In genomic region chr11:44673691-44674090, GRCh38 we compare ENCODE assay signal across 16 cellular contexts. TPM values are rescaled to one million over a fixed set of nuclear protein-coding genes. Genes with fewer than 3 reads are reported as not detected.
DNase-seq lines count a peak whose midpoint lies in the region; ATAC-seq and TF ChIP-seq lines count a peak whose summit lies in the region.
"Had no signal": no experiment of that assay in that cellular context is flagged by ENCODE, and none has a peak within 500 bp of the region (broad histone marks: within the 10 kb centered on the region; RNA-seq: fewer than 3 reads in every experiment).

No MANE protein-coding gene starts in this region.

- no peak overlapping the region for H3K9ac ChIP-seq in neural progenitor cell

- peak overlapping the region; percentile 50 for H3K27ac Mint-ChIP-seq in CD4-positive, alpha-beta T cell
- H3K27ac Mint-ChIP-seq in activated T-helper 17 cell treated with anti-CD3 and anti-CD28 coated beads, Interleukin-2, amount 50 U/mL, for 72 hours: peak overlapping the region; percentile 18
- no peak overlapping the region for H3K27ac Mint-ChIP-seq in neural progenitor cell
- H3K27ac Mint-ChIP-seq: IgD-negative memory B cell had no signal

- no peak for TF ChIP-seq POLR2A in NB4 (IDR thresholded peaks at IDR 0.05; ENCODE audit: extremely low read depth, insufficient read length)

- no TSS peak for BruUV-seq in A673 (replicated peaks; lab: Mats Ljungman, UMichigan)

- no peak overlapping the region for H2AFZ ChIP-seq in neural progenitor cell (replicated peaks)

- no peaks in the 10 kb centered on the region for H3K79me2 ChIP-seq in neural progenitor cell (ENCODE audit: low read depth)

- H3K4me3 Mint-ChIP-seq in CD4-positive, alpha-beta T cell: peak overlapping the region; percentile 28
- no peak overlapping the region for H3K4me3 Mint-ChIP-seq in activated T-helper 17 cell treated with anti-CD3 and anti-CD28 coated beads, Interleukin-2, amount 50 U/mL, for 72 hours
- H3K4me3 Mint-ChIP-seq in neural progenitor cell: no peak overlapping the region
- H3K4me3 Mint-ChIP-seq: IgD-negative memory B cell had no signal

- H3K36me3 ChIP-seq in A673 (ENCODE audit: insufficient read depth, low read length, poor library complexity, severe bottlenecking) (no peaks in the 10 kb centered on the region), neural progenitor cell (no peaks in the 10 kb centered on the region)
- H3K36me3 ChIP-seq: HAP-1 had no signal

- no peak overlapping the region for H3K4me2 ChIP-seq in neural progenitor cell

- H3K9me3 Mint-ChIP-seq in CD4-positive, alpha-beta T cell: no peaks in the 10 kb centered on the region
- H3K9me3 Mint-ChIP-seq in activated T-helper 17 cell treated with anti-CD3 and anti-CD28 coated beads, Interleukin-2, amount 50 U/mL, for 72 hours: no peaks in the 10 kb centered on the region
- H3K9me3 Mint-ChIP-seq in neural progenitor cell: peaks cover 2% of the 10 kb centered on the region

- no peaks in the 10 kb centered on the region for H3K27me3 Mint-ChIP-seq in CD4-positive, alpha-beta T cell
- no peaks in the 10 kb centered on the region for H3K27me3 Mint-ChIP-seq in activated T-helper 17 cell treated with anti-CD3 and anti-CD28 coated beads, Interleukin-2, amount 50 U/mL, for 72 hours
- peaks cover 2% of the 10 kb centered on the region for H3K27me3 Mint-ChIP-seq in neural progenitor cell (ENCODE audit: insufficient read depth, low read depth)

- peaks cover 4% of the 10 kb centered on the region for H3F3A ChIP-seq in neural progenitor cell (ENCODE audit: low read depth)

- H3K36me3 Mint-ChIP-seq in CD4-positive, alpha-beta T cell (ENCODE audit: low read depth): no peaks in the 10 kb centered on the region
- no peaks in the 10 kb centered on the region for H3K36me3 Mint-ChIP-seq in activated T-helper 17 cell treated with anti-CD3 and anti-CD28 coated beads, Interleukin-2, amount 50 U/mL, for 72 hours (ENCODE audit: low read depth)
- no peaks in the 10 kb centered on the region for H3K36me3 Mint-ChIP-seq in neural progenitor cell

- POLR2A ChIA-PET in A673 (lab: Charles Lee; ENCODE audit: low non-redundant PET): no interaction called here
- POLR2A ChIA-PET in CD4-positive, alpha-beta T cell (lab: Charles Lee): no interaction called here

- TF ChIP-seq CTCF in A673 (conservative IDR thresholded peaks at IDR 0.05; ENCODE audit: low read depth, low read length): no peak
- no peak for TF ChIP-seq CTCF in CD4-positive, alpha-beta T cell (IDR thresholded peaks at IDR 0.05)
- TF ChIP-seq CTCF in NB4 (IDR thresholded peaks at IDR 0.05; ENCODE audit: low read depth, low read length): no peak
- no peak for TF ChIP-seq CTCF in neural progenitor cell (IDR thresholded peaks at IDR 0.05)

- H3K9me3 ChIP-seq in A673 (ENCODE audit: low read depth, low read length, poor library complexity, severe bottlenecking) (no peaks in the 10 kb centered on the region), neural progenitor cell (ENCODE audit: low read depth) (no peaks in the 10 kb centered on the region)
- H3K9me3 ChIP-seq in CD4-positive, alpha-beta T cell (ENCODE audit: control insufficient read depth, low read length): no peaks in the 10 kb centered on the region
- H3K9me3 ChIP-seq: HAP-1 had no signal

- CTCF ChIA-PET in A673 (lab: Charles Lee): no interaction called here
- CTCF ChIA-PET in CD4-positive, alpha-beta T cell (lab: Charles Lee): no interaction called here

- no peak overlapping the region for H3K27ac ChIP-seq in A673 (ENCODE audit: low read depth, low read length, poor library complexity, severe bottlenecking)
- no peak overlapping the region for H3K27ac ChIP-seq in CD4-positive, alpha-beta T cell (ENCODE audit: low read depth, low read length)
- H3K27ac ChIP-seq in neural progenitor cell: no peak overlapping the region
- H3K27ac ChIP-seq: C4-2B, SK-N-MC had no signal

- H3K27me3 ChIP-seq in A673 (replicated peaks; ENCODE audit: insufficient read depth, low read depth, low read length, poor library complexity) (peaks cover 8% of the 10 kb centered on the region), neural progenitor cell (no peaks in the 10 kb centered on the region)
- H3K27me3 ChIP-seq in CD4-positive, alpha-beta T cell (ENCODE audit: control insufficient read depth, insufficient read depth, low read length): no peaks in the 10 kb centered on the region

- intact Hi-C loops in A673 (cut with micrococcal nuclease; ENCODE audit: unreplicated experiment): no loop called here
- intact Hi-C loops in CD4-positive, alpha-beta T cell (cut with DNase I, micrococcal nuclease): no loop called here

- H3K4me1 Mint-ChIP-seq in CD4-positive, alpha-beta T cell (ENCODE audit: low read depth): peaks cover 24% of the 10 kb centered on the region
- H3K4me1 Mint-ChIP-seq in activated T-helper 17 cell treated with anti-CD3 and anti-CD28 coated beads, Interleukin-2, amount 50 U/mL, for 72 hours: peaks cover 14% of the 10 kb centered on the region
- peaks cover 4% of the 10 kb centered on the region for H3K4me1 Mint-ChIP-seq in neural progenitor cell

- DNase-seq in A673 (ENCODE audit: low spot score): peak; percentile 65
- DNase-seq in CD4-positive, alpha-beta T cell: no peak
- DNase-seq in NB4 (ENCODE audit: low read depth): peak; percentile 25
- no peak for DNase-seq in neural progenitor cell (ENCODE audit: low spot score)
- no peak for DNase-seq in stimulated activated naive CD4-positive, alpha-beta T cell treated with Interleukin-2 at 50 U/mL for 16 hours (lab: John Stamatoyannopoulos, UW)
- DNase-seq: AML-193, COR-L47, NCI-H187, SHP77 had no signal

- H3K4me1 ChIP-seq in A673 (ENCODE audit: insufficient read depth, low read length, poor library complexity, severe bottlenecking): peaks cover 12% of the 10 kb centered on the region
- no peaks in the 10 kb centered on the region for H3K4me1 ChIP-seq in neural progenitor cell

- H4K20me1 ChIP-seq in neural progenitor cell (ENCODE audit: low read depth): no peaks in the 10 kb centered on the region

- H3K4me3 ChIP-seq in A673 (ENCODE audit: low read depth, low read length, poor library complexity, severe bottlenecking) (no peak overlapping the region), NB4 (ENCODE audit: low read depth, low read length) (no peak overlapping the region), neural progenitor cell (no peak overlapping the region)
- H3K4me3 ChIP-seq: GM12878, HAP-1, SK-N-MC had no signal

- ATAC-seq in CD4-positive, alpha-beta T cell (ENCODE audit: poor library complexity): no peak
- ATAC-seq in activated T-helper 17 cell treated with anti-CD3 and anti-CD28 coated beads, Interleukin-2, amount 50 U/mL, for 72 hours (replicated peaks): no peak
- no peak for ATAC-seq in HG03354 (IDR thresholded peaks at IDR 0.05; ENCODE audit: poor library complexity, severe bottlenecking, unreplicated experiment)
- ATAC-seq: GM12878 had no signal

RNA-seq across cellular contexts. Expression of gene TSPAN18, which starts 53.1 kb away (rescaled TPM):
- total RNA-seq in A673 (2021) (2.8 and 5.8 TPM in 2 replicates), neural progenitor cell (ENCODE audit: low replicate concordance) (16.5 and 33.0 TPM in 2 replicates)
- 10 to 100 TPM; 23.0 to 25.3 TPM for total RNA-seq in CD4-positive, alpha-beta T cell
- 1 to 10 TPM; 3.3 to 3.9 TPM for total RNA-seq in activated T-helper 17 cell treated with anti-CD3 and anti-CD28 coated beads, Interleukin-2, amount 50 U/mL, for 72 hours

Comparison
In these comparisons a context has a peak if more than half of its experiments do, and no peak if none do; other contexts are left out.
1. DNase-seq: peak in A673 (single experiment) and NB4 (single experiment); none in CD4-positive, alpha-beta T cell (0 of 10), neural progenitor cell (single experiment) and stimulated activated naive CD4-positive, alpha-beta T cell treated with Interleukin-2 at 50 U/mL for 16 hours (single experiment).